Comparison of ENCODE assay signal across 17 cellular contexts in the genomic region with DNA sequence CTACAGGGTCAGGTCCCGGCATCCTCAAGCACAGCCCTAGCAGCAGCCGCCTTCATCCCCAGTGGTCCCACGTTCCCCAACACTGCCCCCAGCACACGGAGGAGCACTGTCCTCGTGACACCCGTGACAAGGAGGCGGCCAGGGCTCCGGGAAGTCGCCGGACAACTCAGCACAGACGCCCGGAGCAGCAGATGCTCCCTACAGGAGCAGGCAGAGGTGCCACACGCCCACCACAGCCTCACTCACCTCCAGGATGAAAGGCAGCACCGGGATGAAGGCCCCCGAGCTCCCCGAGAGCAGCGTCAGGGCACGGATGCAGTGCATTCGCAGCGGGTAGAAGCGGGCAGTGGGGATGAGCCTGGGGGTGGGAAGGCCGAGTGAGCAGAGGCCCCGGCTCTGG. TPM values are rescaled to one million over a fixed set of nuclear protein-coding genes. Genes with fewer than 3 reads are reported as not detected.
A peak's percentile ranks its signal among the peaks of the same experiment; 100 is the strongest.
DNase-seq lines count a peak whose midpoint lies in the region; ATAC-seq and TF ChIP-seq lines count a peak whose summit lies in the region.
"Had no signal": no experiment of that assay in that cellular context is flagged by ENCODE, and none has a peak within 500 bp of the region (broad histone marks: within the 10 kb centered on the region; RNA-seq: fewer than 3 reads in every experiment).

No MANE protein-coding gene starts in this region.

- POLR2A ChIA-PET in RWPE1 (lab: Yijun Ruan, JAX; ENCODE audit: low non-redundant PET) = no interaction called here

- H3K4me3 Mint-ChIP-seq in endothelial cell (ENCODE audit: unreplicated experiment) (peak overlapping the region; percentile 69), neural progenitor cell (peak overlapping the region; percentile 52)
- H3K4me3 Mint-ChIP-seq: CD4-positive, alpha-beta memory T cell; H9; HFFc6 had no signal

- no peaks in the 10 kb centered on the region for H3K27me3 ChIP-seq in neural progenitor cell

- no peak overlapping the region for H2AFZ ChIP-seq in neural progenitor cell (replicated peaks)
- H2AFZ ChIP-seq: GM23248 had no signal

- H3K4me1 Mint-ChIP-seq in endothelial cell (ENCODE audit: unreplicated experiment) = no peaks in the 10 kb centered on the region
- H3K4me1 Mint-ChIP-seq in neural progenitor cell = peaks cover 3% of the 10 kb centered on the region

- H3K36me3 Mint-ChIP-seq in endothelial cell (ENCODE audit: low read depth, unreplicated experiment) (peaks cover 37% of the 10 kb centered on the region), neural progenitor cell (peaks cover 34% of the 10 kb centered on the region)

- H4K20me1 ChIP-seq in neural progenitor cell (ENCODE audit: low read depth) = peaks cover 64% of the 10 kb centered on the region

- no peaks in the 10 kb centered on the region for H3K36me3 ChIP-seq in neural progenitor cell

- H3K27me3 Mint-ChIP-seq in endothelial cell (ENCODE audit: unreplicated experiment) = peaks cover 9% of the 10 kb centered on the region
- H3K27me3 Mint-ChIP-seq in neural progenitor cell (ENCODE audit: insufficient read depth, low read depth) = peaks cover 9% of the 10 kb centered on the region
- H3K27me3 Mint-ChIP-seq: CD4-positive, alpha-beta memory T cell had no signal

- no peak for ATAC-seq in GM21423 (IDR thresholded peaks at IDR 0.05; ENCODE audit: unreplicated experiment)

- H3K79me2 ChIP-seq in neural progenitor cell (ENCODE audit: low read depth) = no peaks in the 10 kb centered on the region

- CTCF ChIA-PET in RWPE1 (lab: Yijun Ruan, JAX) = no interaction called here

- H3K4me2 ChIP-seq in neural progenitor cell = no peak overlapping the region

- DNase-seq in RWPE1 (ENCODE audit: low spot score) (no peak), endothelial cell (ENCODE audit: low spot score) (no peak), neural progenitor cell (ENCODE audit: low spot score) (no peak), cortex of kidney (lab: John Stamatoyannopoulos, UW) (no peak)
- DNase-seq: C1 segment of cervical spinal cord; Calu3; CD4-positive, alpha-beta memory T cell; DMS79 treated with DMSO at 0.1 percent for 48 hours; GF-D8 had no signal

- H3K4me1 ChIP-seq in neural progenitor cell = no peaks in the 10 kb centered on the region

- no peak overlapping the region for H3K27ac Mint-ChIP-seq in endothelial cell (ENCODE audit: unreplicated experiment)
- H3K27ac Mint-ChIP-seq in neural progenitor cell = no peak overlapping the region
- H3K27ac Mint-ChIP-seq: CD4-positive, alpha-beta memory T cell; H9; HFFc6 had no signal

- H3F3A ChIP-seq in neural progenitor cell (ENCODE audit: low read depth) = no peaks in the 10 kb centered on the region

- H3K4me3 ChIP-seq in neural progenitor cell = no peak overlapping the region
- H3K4me3 ChIP-seq: GM23248 had no signal

- H3K9ac ChIP-seq in neural progenitor cell = no peak overlapping the region
- H3K9ac ChIP-seq: GM23248 had no signal

- H3K9me3 Mint-ChIP-seq in endothelial cell (ENCODE audit: unreplicated experiment) (no peaks in the 10 kb centered on the region), neural progenitor cell (no peaks in the 10 kb centered on the region)
- H3K9me3 Mint-ChIP-seq: H9, HFFc6 had no signal

- no peak for TF ChIP-seq CTCF in RWPE1 (conservative IDR thresholded peaks at IDR 0.05; ENCODE audit: low read depth)
- no peak for TF ChIP-seq CTCF in endothelial cell (IDR thresholded peaks at IDR 0.05; ENCODE audit: unreplicated experiment)
- no peak for TF ChIP-seq CTCF in neural progenitor cell (IDR thresholded peaks at IDR 0.05)

- no peaks in the 10 kb centered on the region for H3K9me3 ChIP-seq in neural progenitor cell (ENCODE audit: low read depth)

- H3K27ac ChIP-seq in RWPE1 (0 out of 2 replicates have a peak overlapping the region, but pooled peaks have one; percentile 2), neural progenitor cell (no peak overlapping the region)
- H3K27ac ChIP-seq: GM23248 had no signal

RNA-seq across cellular contexts. Expression of a gene that starts 8.2 kb away (rescaled TPM):
- total RNA-seq in endothelial cell (ENCODE audit: unreplicated experiment) (56.5 TPM), neural progenitor cell (ENCODE audit: low replicate concordance) (39.6 and 69.1 TPM in 2 replicates)

RNA-seq across cellular contexts. Expression of a gene that starts 9.5 kb away (rescaled TPM):
- total RNA-seq in endothelial cell (ENCODE audit: unreplicated experiment) (18.7 TPM), neural progenitor cell (ENCODE audit: low replicate concordance) (10.7 and 33.8 TPM in 2 replicates)

RNA-seq across cellular contexts. Expression of a gene that starts 15.4 kb away (rescaled TPM):
- total RNA-seq in endothelial cell (ENCODE audit: unreplicated experiment) (not detected), neural progenitor cell (ENCODE audit: low replicate concordance) (0.09 TPM in 1 of 2 replicates, not detected in the other)
- total RNA-seq: A673 had no signal

RNA-seq across cellular contexts. Expression of a gene that starts 27.2 kb away (rescaled TPM):
- total RNA-seq in endothelial cell (ENCODE audit: unreplicated experiment) (not detected), neural progenitor cell (ENCODE audit: low replicate concordance) (0.15 TPM in 1 of 2 replicates, not detected in the other)
- total RNA-seq: CD4-positive, alpha-beta memory T cell had no signal

RNA-seq across cellular contexts. Expression of a gene that starts 31.0 kb away (rescaled TPM):
- total RNA-seq in endothelial cell (ENCODE audit: unreplicated experiment) = not detected
- total RNA-seq in neural progenitor cell (ENCODE audit: low replicate concordance) = not detected in 2 replicates
- total RNA-seq: A172; A673; Calu3; CD4-positive, alpha-beta memory T cell; Daoy; GM23248; H1; H9 had no signal
